9 cellular contexts compared by ENCODE assay signal in genomic region chr17:21239680-21240374, GRCh38. TPM values are rescaled to one million over a fixed set of nuclear protein-coding genes. Genes with fewer than 3 reads are reported as not detected.
DNase-seq lines count a peak whose midpoint lies in the region; ATAC-seq, FAIRE-seq and TF ChIP-seq lines count a peak whose summit lies in the region.
"Had no signal": no experiment of that assay in that cellular context is flagged by ENCODE, and none has a peak within 500 bp of the region (broad histone marks: within the 10 kb centered on the region; RNA-seq: fewer than 3 reads in every experiment).

No MANE protein-coding gene starts in this region.

- no peak overlapping the region for H2AFZ ChIP-seq in SK-N-SH (ENCODE audit: low read depth)

- H3K27me3 ChIP-seq in SK-N-SH (ENCODE audit: insufficient read depth) (no peaks in the 10 kb centered on the region), gastroesophageal sphincter (no peaks in the 10 kb centered on the region), thyroid gland (no peaks in the 10 kb centered on the region), ascending aorta (no peaks in the 10 kb centered on the region)

- peak; percentile 57 to 82; a peak in 4 of 6 replicates for ATAC-seq in A549
- peak; percentile 42 for ATAC-seq in gastroesophageal sphincter
- no peak for ATAC-seq in HG03520 (IDR thresholded peaks at IDR 0.05; ENCODE audit: unreplicated experiment)

- TF ChIP-seq EP300 in A549 (IDR thresholded peaks at IDR 0.05) (no peak), SK-N-SH (IDR thresholded peaks at IDR 0.05; ENCODE audit: borderline replicate concordance in 1 of 2, low read depth in 1 of 2, low read length in 1 of 2) (no peak), gastroesophageal sphincter (IDR thresholded peaks at IDR 0.05) (no peak)

- POLR2A ChIA-PET in A549 (lab: Yijun Ruan, JAX) (no interaction called here), SK-N-SH (lab: Yijun Ruan, JAX) (interaction anchor here (0.9 kb wide), 1 partner anchor 11 kb away, joined by 3 read pairs; no protein-coding TSS in a partner anchor)

- CTCF ChIA-PET in A549 (lab: Yijun Ruan, JAX) (interaction anchor here (0.6 to 3.8 kb wide), 14 partner anchors 8 to 274 kb away, joined by 3 to 52 read pairs (median 4); partner anchors contain the start of gene NATD1), SK-N-SH (lab: Yijun Ruan, JAX) (interaction anchor here (0.7 to 2.4 kb wide), 12 partner anchors 9 to 273 kb away, joined by 3 to 9 read pairs (median 4); no protein-coding TSS in a partner anchor)

- DNase-seq in A549 (ENCODE audit: low read depth in 1 of 2, low spot score in 1 of 2) (peak; percentile 47 to 84), GM20000 (ENCODE audit: low spot score) (peak; percentile 59), SK-N-SH (peak; percentile 74), thyroid gland (no peak), NCI-H2227 treated with DMSO at 0.1 percent for 48 hours (lab: John Stamatoyannopoulos, UW) (no peak), ascending aorta (ENCODE audit: low spot score in 2 of 2) (no peak)

- intact Hi-C loops in thyroid gland (cut with DNase I) = no loop called here
- intact Hi-C loops in ascending aorta (cut with DNase I) = no loop called here

- H3K36me3 ChIP-seq in SK-N-SH (replicated peaks in 1 of 2; ENCODE audit: control insufficient read depth in 1 of 2, insufficient read depth in 2 of 2, low read length in 1 of 2) = no peaks in the 10 kb centered on the region
- peaks cover 0 to 39% of the 10 kb centered on the region in 2 donors for H3K36me3 ChIP-seq in gastroesophageal sphincter
- H3K36me3 ChIP-seq in thyroid gland = no peaks in the 10 kb centered on the region
- H3K36me3 ChIP-seq in ascending aorta = peaks cover 6 to 14% of the 10 kb centered on the region in 2 donors

- peak in 1 of 2 experiments; percentile 33; a peak in 1 of 5 replicates for TF ChIP-seq RAD21 in A549 (conservative IDR thresholded peaks at IDR 0.05 in 1 of 2, IDR thresholded peaks at IDR 0.05 in 1 of 2)
- TF ChIP-seq RAD21 in SK-N-SH (IDR thresholded peaks at IDR 0.05; ENCODE audit: low read length) = peak; percentile 43

- peak; percentile 40 for TF ChIP-seq CTCF in A549 (IDR thresholded peaks at IDR 0.05)
- no peak for TF ChIP-seq CTCF in GM20000 (IDR thresholded peaks at IDR 0.05; ENCODE audit: extremely low read depth, missing control alignments)
- peak; percentile 57 for TF ChIP-seq CTCF in SK-N-SH (IDR thresholded peaks at IDR 0.05)
- peak in 3 of 4 experiments; percentile 39 to 43 (median 40) for TF ChIP-seq CTCF in gastroesophageal sphincter (IDR thresholded peaks at IDR 0.05)
- peak in 4 of 6 experiments; percentile 11 to 41 (median 28) for TF ChIP-seq CTCF in thyroid gland (IDR thresholded peaks at IDR 0.05)
- TF ChIP-seq CTCF in ascending aorta (IDR thresholded peaks at IDR 0.05) = peak in 1 of 3 experiments; percentile 28

- no peak overlapping the region for H3K4me3 ChIP-seq in A549
- H3K4me3 ChIP-seq in SK-N-SH (ENCODE audit: low read depth in 2 of 2, low read length in 1 of 2) = no peak overlapping the region
- H3K4me3 ChIP-seq in gastroesophageal sphincter = no peak overlapping the region
- no peak overlapping the region for H3K4me3 ChIP-seq in thyroid gland (replicated peaks in 1 of 3)
- no peak overlapping the region for H3K4me3 ChIP-seq in ascending aorta

- no peaks in the 10 kb centered on the region for H4K20me1 ChIP-seq in SK-N-SH (ENCODE audit: insufficient read depth)

- TF ChIP-seq POLR2A in A549 (IDR thresholded peaks at IDR 0.05; ENCODE audit: low read length) (no peak), gastroesophageal sphincter (IDR thresholded peaks at IDR 0.05) (no peak), thyroid gland (IDR thresholded peaks at IDR 0.05) (no peak)

- no peaks in the 10 kb centered on the region for H3F3A ChIP-seq in SK-N-SH (replicated peaks; ENCODE audit: insufficient read depth)

- 60% methylated on average over 13 of the region's 13 CpGs for WGBS in A549 (ENCODE audit: missing lambda C conversion rate)
- 86% methylated on average over 10 of the region's 13 CpGs for WGBS in SK-N-SH (ENCODE audit: low lambda C conversion rate)
- 63 to 72% methylated on average over 4 to 5 of the region's 13 CpGs for WGBS in gastroesophageal sphincter (ENCODE audit: low coverage in 1 of 2), 2 donors
- 71 to 73% methylated on average over 10 to 11 of the region's 13 CpGs for WGBS in thyroid gland, 2 donors

- no peak overlapping the region for H3K4me2 ChIP-seq in A549
- no peak overlapping the region for H3K4me2 ChIP-seq in SK-N-SH

- H3K9me3 ChIP-seq in A549 = no peaks in the 10 kb centered on the region
- no peaks in the 10 kb centered on the region for H3K9me3 ChIP-seq in SK-N-SH
- no peaks in the 10 kb centered on the region for H3K9me3 ChIP-seq in gastroesophageal sphincter
- H3K9me3 ChIP-seq in thyroid gland = no peaks in the 10 kb centered on the region
- no peaks in the 10 kb centered on the region for H3K9me3 ChIP-seq in ascending aorta

- FAIRE-seq in A549 (lab: Jason Lieb, UNC) = no peak
- FAIRE-seq: GM18507 had no signal

- no peaks in the 10 kb centered on the region for H3K79me2 ChIP-seq in SK-N-SH (ENCODE audit: insufficient read depth)

- H3K27ac ChIP-seq in A549 (no peak overlapping the region), SK-N-SH (ENCODE audit: low read depth in 2 of 2, low read length in 1 of 2) (no peak overlapping the region), gastroesophageal sphincter (no peak overlapping the region), thyroid gland (no peak overlapping the region), ascending aorta (no peak overlapping the region)

- no peaks in the 10 kb centered on the region for H3K9me2 ChIP-seq in SK-N-SH

- H3K9ac ChIP-seq in SK-N-SH = no peak overlapping the region

- no peaks in the 10 kb centered on the region for H3K4me1 ChIP-seq in A549
- H3K4me1 ChIP-seq in SK-N-SH (ENCODE audit: control insufficient read depth in 1 of 2, insufficient read depth in 2 of 2, low read depth in 1 of 2, low read length in 1 of 2) = no peaks in the 10 kb centered on the region; a peak in 1 of 4 replicates
- H3K4me1 ChIP-seq in gastroesophageal sphincter = peaks cover 0 to 6% (median 0%) of the 10 kb centered on the region in 3 donors
- peaks cover 20 to 51% of the 10 kb centered on the region in 2 donors for H3K4me1 ChIP-seq in thyroid gland
- H3K4me1 ChIP-seq in ascending aorta = no peaks in the 10 kb centered on the region

TF ChIP-seq in A549, 52 proteins besides CTCF, POLR2A, EP300 and RAD21 (continues in another document):
- TF ChIP-seq HOXB13 (CRISPR knock-in tag; IDR thresholded peaks at IDR 0.05; ENCODE audit: low read depth) (no peak), USF2 (IDR thresholded peaks at IDR 0.05) (no peak)

TF ChIP-seq in SK-N-SH, 30 proteins besides CTCF, POLR2A, EP300 and RAD21:
- TF ChIP-seq NFIC (IDR thresholded peaks at IDR 0.05; ENCODE audit: borderline replicate concordance) (no peak), SMC3 (IDR thresholded peaks at IDR 0.05; ENCODE audit: low read depth, low read length) (no peak), GABPA (IDR thresholded peaks at IDR 0.05; ENCODE audit: low read depth) (no peak), RFX5 (IDR thresholded peaks at IDR 0.05; ENCODE audit: low read length) (no peak), FOSL2 (IDR thresholded peaks at IDR 0.05; ENCODE audit: borderline replicate concordance, low read depth) (no peak)
- TF ChIP-seq, protein P1, sequence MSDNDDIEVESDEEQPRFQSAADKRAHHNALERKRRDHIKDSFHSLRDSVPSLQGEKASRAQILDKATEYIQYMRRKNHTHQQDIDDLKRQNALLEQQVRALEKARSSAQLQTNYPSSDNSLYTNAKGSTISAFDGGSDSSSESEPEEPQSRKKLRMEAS (IDR thresholded peaks at IDR 0.05; ENCODE audit: low read depth) = no peak

RNA-seq across cellular contexts. Expression of gene NATD1, which starts 13.4 kb away (rescaled TPM):
- polyA plus RNA-seq in A549 (2011; rRNA removed) (1.1 and 1.5 TPM in 2 replicates), A549 (2017; fragmentation: RNase III; extraction: RNeasy Plus Mini Kit Qiagen cat#74134 plus additional on column Dnase treatment) (1.0 to 1.6 TPM (median 1.3 TPM) in 3 replicates), SK-N-SH (2012; rRNA removed) (3.9 and 4.0 TPM in 2 replicates)
- polyA plus RNA-seq in A549 (2012; cell fraction: cytosol; rRNA removed) = 0.61 and 1.0 TPM in 2 replicates
- polyA plus RNA-seq in A549 (2012; cell fraction: nucleus; rRNA removed) = 1.0 and 1.3 TPM in 2 replicates
- polyA minus RNA-seq in A549 (2011; rRNA and poly(A)+ RNA removed) = 1.3 and 1.5 TPM in 2 replicates
- 2.1 and 3.4 TPM in 2 replicates for polyA plus RNA-seq in SK-N-SH (2012; cell fraction: cytosol; rRNA removed)
- polyA plus RNA-seq in SK-N-SH (2012; cell fraction: nucleus; rRNA removed) = 5.6 and 5.7 TPM in 2 replicates
- total RNA-seq in gastroesophageal sphincter (10 to 100 TPM in 3 of 4 donors, 1 to 10 TPM in 1; 8.9 to 22.2 (median 15.4) TPM), thyroid gland (10 to 100 TPM; 18.6 to 34.1 (median 21.2) TPM), ascending aorta (13.4 TPM)

RNA-seq across cellular contexts. Expression of gene TMEM11, which starts 25.9 kb away (rescaled TPM):
- polyA plus RNA-seq in A549 (2011; rRNA removed) (57.7 and 61.4 TPM in 2 replicates), A549 (2017; fragmentation: RNase III; extraction: RNeasy Plus Mini Kit Qiagen cat#74134 plus additional on column Dnase treatment) (61.0 to 69.5 TPM (median 62.0 TPM) in 3 replicates), SK-N-SH (2012; rRNA removed) (43.8 and 52.3 TPM in 2 replicates)
- polyA plus RNA-seq in A549 (2012; cell fraction: cytosol; rRNA removed) = 131 and 134 TPM in 2 replicates
- polyA plus RNA-seq in A549 (2012; cell fraction: nucleus; rRNA removed) = 108 and 123 TPM in 2 replicates
- polyA minus RNA-seq in A549 (2011; rRNA and poly(A)+ RNA removed) = 77.3 and 77.6 TPM in 2 replicates
- polyA plus RNA-seq in SK-N-SH (2012; cell fraction: cytosol; rRNA removed) = 32.1 and 35.3 TPM in 2 replicates
- 26.9 and 31.2 TPM in 2 replicates for polyA plus RNA-seq in SK-N-SH (2012; cell fraction: nucleus; rRNA removed)
- total RNA-seq in gastroesophageal sphincter (10 to 100 TPM; 14.8 to 24.5 (median 22.1) TPM), thyroid gland (10 to 100 TPM; 20.7 to 35.7 (median 24.7) TPM), ascending aorta (25.7 TPM)

RNA-seq across cellular contexts. Expression of gene MAP2K3, which starts 44.7 kb away (rescaled TPM):
- polyA plus RNA-seq in A549 (2011; rRNA removed) (13.9 and 25.0 TPM in 2 replicates), A549 (2017; fragmentation: RNase III; extraction: RNeasy Plus Mini Kit Qiagen cat#74134 plus additional on column Dnase treatment) (36.9 to 42.8 TPM (median 37.1 TPM) in 3 replicates), SK-N-SH (2012; rRNA removed) (21.2 and 30.0 TPM in 2 replicates)
- polyA plus RNA-seq in A549 (2012; cell fraction: cytosol; rRNA removed) = 53.0 and 68.6 TPM in 2 replicates
- polyA plus RNA-seq in A549 (2012; cell fraction: nucleus; rRNA removed) = 114 and 126 TPM in 2 replicates
- polyA minus RNA-seq in A549 (2011; rRNA and poly(A)+ RNA removed) = 28.0 and 35.0 TPM in 2 replicates
- polyA plus RNA-seq in SK-N-SH (2012; cell fraction: cytosol; rRNA removed) = 26.0 and 35.8 TPM in 2 replicates
- 74.2 and 81.7 TPM in 2 replicates for polyA plus RNA-seq in SK-N-SH (2012; cell fraction: nucleus; rRNA removed)
- total RNA-seq in gastroesophageal sphincter (10 to 100 TPM; 18.3 to 46.2 (median 35.2) TPM), thyroid gland (10 to 100 TPM; 15.5 to 23.4 (median 21.3) TPM), ascending aorta (294 TPM)

Comparison
In these comparisons a context has a peak if more than half of its experiments do, and no peak if none do; other contexts are left out.
1. DNase-seq: peak in A549 (2 of 2), GM20000 (single experiment) and SK-N-SH (single experiment); none in thyroid gland (0 of 2), NCI-H2227 treated with DMSO at 0.1 percent for 48 hours (single experiment) and ascending aorta (0 of 2).
2. Of the 12 proteins assayed by ChIP-seq in both A549 and SK-N-SH: peak only in A549: none; only in SK-N-SH: none; in both: CTCF; in neither: 10; mixed calls (peak in some experiments, not most) for 1.